Comparison of ENCODE assay signal across 1 cellular context in genomic region chr9:35569206-35569605, GRCh38.
TF ChIP-seq lines count a peak whose summit lies in the region.

No MANE protein-coding gene starts in this region.

TF ChIP-seq in GM12878, 131 proteins besides CTCF, POLR2A, EP300 and RAD21:
- TF ChIP-seq CEBPZ (IDR thresholded peaks at IDR 0.05; ENCODE audit: low read depth, low read length), result no peak
- no peak for TF ChIP-seq BCLAF1 (IDR thresholded peaks at IDR 0.05)
- TF ChIP-seq ESRRA (IDR thresholded peaks at IDR 0.05; ENCODE audit: low read length), result no peak
- TF ChIP-seq TCF3 (IDR thresholded peaks at IDR 0.05; ENCODE audit: borderline replicate concordance, insufficient read depth, low read depth, low read length), result peak; percentile 87; the same call in 1 of the 2 replicates
- peak; percentile 53; the same call in 1 of the 2 replicates for TF ChIP-seq EED (IDR thresholded peaks at IDR 0.05; ENCODE audit: low read depth)
- peak; percentile 70 for TF ChIP-seq SPI1 (IDR thresholded peaks at IDR 0.05; ENCODE audit: borderline replicate concordance, insufficient read depth, low read depth, low read length)
- no peak for TF ChIP-seq RUNX3 (IDR thresholded peaks at IDR 0.05; ENCODE audit: low read length)
- TF ChIP-seq TCF12 (IDR thresholded peaks at IDR 0.05; ENCODE audit: low read depth, low read length), result peak; percentile 81
- TF ChIP-seq NRF1 (conservative IDR thresholded peaks at IDR 0.05; ENCODE audit: low read depth, low read length), result no peak
- TF ChIP-seq IKZF2 (IDR thresholded peaks at IDR 0.05), result peak in 1 of 2 experiments; percentile 28; a peak in 1 of 4 replicates
- no peak for TF ChIP-seq MTA3 (IDR thresholded peaks at IDR 0.05; ENCODE audit: borderline replicate concordance, low read length)
- TF ChIP-seq FOXM1 (IDR thresholded peaks at IDR 0.05; ENCODE audit: low read depth, low read length), result no peak
- no peak for TF ChIP-seq ZBTB33 (IDR thresholded peaks at IDR 0.05)
- TF ChIP-seq BHLHE40 (IDR thresholded peaks at IDR 0.05; ENCODE audit: borderline replicate concordance in 1 of 2, low read depth in 2 of 2, low read length in 1 of 2), result no peak
- TF ChIP-seq NFIC (IDR thresholded peaks at IDR 0.05; ENCODE audit: low read depth, low read length), result no peak
- TF ChIP-seq SMAD1 (IDR thresholded peaks at IDR 0.05; ENCODE audit: low read depth, partially characterized antibody), result no peak
- TF ChIP-seq GATAD2B (conservative IDR thresholded peaks at IDR 0.05; ENCODE audit: low read depth), result no peak
- TF ChIP-seq IRF4 (IDR thresholded peaks at IDR 0.05; ENCODE audit: low read depth, low read length), result 0 out of 2 replicates have a peak, but pooled peaks have one; percentile 67
- no peak for TF ChIP-seq RFX5 (IDR thresholded peaks at IDR 0.05; ENCODE audit: low read depth, low read length)
- no peak for TF ChIP-seq KLF5 (IDR thresholded peaks at IDR 0.05; ENCODE audit: partially characterized antibody)
- no peak for TF ChIP-seq CREM (IDR thresholded peaks at IDR 0.05; ENCODE audit: low read depth)
- no peak for TF ChIP-seq CEBPB (IDR thresholded peaks at IDR 0.05; ENCODE audit: borderline replicate concordance in 1 of 2, low read depth in 2 of 2, low read length in 2 of 2)
